ENCODE assay signal across 10 cellular contexts in the genomic region with DNA sequence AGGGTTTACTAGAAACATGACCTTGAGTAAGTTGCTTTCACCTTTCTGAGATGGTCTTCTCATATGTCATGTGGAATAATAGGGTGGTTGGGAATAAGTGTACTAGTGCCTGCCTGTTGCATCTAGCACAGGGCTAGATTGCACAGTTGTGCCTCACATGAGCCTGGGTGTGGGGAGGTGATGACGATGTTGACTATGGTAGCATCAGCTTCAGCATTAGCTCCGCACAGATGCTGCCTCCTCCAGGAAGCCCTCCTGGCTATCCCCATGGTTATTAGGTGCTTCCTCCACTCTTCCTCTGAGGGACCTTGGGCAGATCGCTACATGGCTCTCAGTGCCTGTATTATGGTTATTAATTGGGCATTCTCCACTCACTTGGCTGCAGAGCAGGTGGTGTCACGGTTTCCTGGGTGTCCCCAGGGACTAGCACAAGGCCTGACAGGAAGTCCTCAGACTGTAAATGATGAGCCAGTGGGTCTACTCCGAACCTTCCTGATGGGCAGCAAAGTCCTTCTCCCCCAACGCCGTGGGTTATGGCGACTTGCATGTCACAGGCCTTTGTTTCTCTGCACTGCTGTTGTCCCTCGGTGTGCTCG.
DNase-seq lines count a peak whose midpoint lies in the region; ATAC-seq and TF ChIP-seq lines count a peak whose summit lies in the region.
"Had no signal": no experiment of that assay in that cellular context is flagged by ENCODE, and none has a peak within 500 bp of the region (broad histone marks: within the 10 kb centered on the region; RNA-seq: fewer than 3 reads in every experiment).

No MANE protein-coding gene starts in this region.

- no peaks in the 10 kb centered on the region for H3K27me3 ChIP-seq in parathyroid adenoma (ENCODE audit: control insufficient read depth, insufficient read depth, low read length)
- H3K27me3 ChIP-seq: esophagus muscularis mucosa had no signal

- H3K27me3 Mint-ChIP-seq in activated T-cell treated with anti-CD3 and anti-CD28 coated beads, Interleukin-2, amount 50 U/mL, for 4 hours (ENCODE audit: low read depth): no peaks in the 10 kb centered on the region
- no peaks in the 10 kb centered on the region for H3K27me3 Mint-ChIP-seq in activated CD4-positive, alpha-beta T cell treated with anti-CD3 and anti-CD28 coated beads, Interleukin-2, amount 10 ng/mL, durations not matched to agents 24 days and 14 days

- in situ Hi-C loops in GM13977 (cut with MboI; ENCODE audit: low pct_unique_long_range_greater_than_20kb, low sequenced_read_pairs, unreplicated experiment): no loop called here

- ATAC-seq in HG02610 (IDR thresholded peaks at IDR 0.05; ENCODE audit: unreplicated experiment) (peak; percentile 35), HG03571 (IDR thresholded peaks at IDR 0.05; ENCODE audit: unreplicated experiment) (peak; percentile 60)
- ATAC-seq in activated T-cell treated with anti-CD3 and anti-CD28 coated beads, Interleukin-2, amount 50 U/mL, for 4 hours: no peak

- no peaks in the 10 kb centered on the region for H3K79me2 ChIP-seq in parathyroid adenoma

- no peak overlapping the region for H3K4me2 ChIP-seq in parathyroid adenoma (ENCODE audit: low read length)

- no peak overlapping the region for H3K9ac ChIP-seq in parathyroid adenoma

- H3K4me3 ChIP-seq in parathyroid adenoma (ENCODE audit: low read depth, low read length): no peak overlapping the region
- H3K4me3 ChIP-seq: esophagus muscularis mucosa had no signal

- intact Hi-C loops in activated CD4-positive, alpha-beta T cell treated with anti-CD3 and anti-CD28 coated beads, Interleukin-2, amount 10 ng/mL, durations not matched to agents 24 days and 14 days (cut with micrococcal nuclease): loop anchor here (5.0 kb wide), 1 partner anchor 385 kb away; a partner anchor contains a TSS

- H3K9me3 Mint-ChIP-seq in activated T-cell treated with anti-CD3 and anti-CD28 coated beads, Interleukin-2, amount 50 U/mL, for 4 hours: peaks cover 7% of the 10 kb centered on the region
- no peaks in the 10 kb centered on the region for H3K9me3 Mint-ChIP-seq in activated CD4-positive, alpha-beta T cell treated with anti-CD3 and anti-CD28 coated beads, Interleukin-2, amount 10 ng/mL, durations not matched to agents 24 days and 14 days

- no peaks in the 10 kb centered on the region for H3K9me3 ChIP-seq in parathyroid adenoma (ENCODE audit: control insufficient read depth, low read length)
- H3K9me3 ChIP-seq: esophagus muscularis mucosa had no signal

- no peak overlapping the region for H3K4me3 Mint-ChIP-seq in activated T-cell treated with anti-CD3 and anti-CD28 coated beads, Interleukin-2, amount 50 U/mL, for 4 hours
- no peak overlapping the region for H3K4me3 Mint-ChIP-seq in activated CD4-positive, alpha-beta T cell treated with anti-CD3 and anti-CD28 coated beads, Interleukin-2, amount 10 ng/mL, durations not matched to agents 24 days and 14 days

- H3K36me3 ChIP-seq in parathyroid adenoma (ENCODE audit: control insufficient read depth, insufficient read depth, low read length): no peaks in the 10 kb centered on the region

- peak overlapping the region; percentile 80 for H3K27ac ChIP-seq in parathyroid adenoma
- H3K27ac ChIP-seq: esophagus muscularis mucosa had no signal

- TF ChIP-seq CTCF in parathyroid adenoma (IDR thresholded peaks at IDR 0.05) (no peak), GM13977 (IDR thresholded peaks at IDR 0.05; ENCODE audit: extremely low read depth, insufficient read depth, missing control alignments) (no peak)

- H2AFZ ChIP-seq in parathyroid adenoma: peak overlapping the region; percentile 56

- peaks cover 88% of the 10 kb centered on the region for H3K4me1 Mint-ChIP-seq in activated T-cell treated with anti-CD3 and anti-CD28 coated beads, Interleukin-2, amount 50 U/mL, for 4 hours (ENCODE audit: low read depth)
- H3K4me1 Mint-ChIP-seq in activated CD4-positive, alpha-beta T cell treated with anti-CD3 and anti-CD28 coated beads, Interleukin-2, amount 10 ng/mL, durations not matched to agents 24 days and 14 days: peaks cover 66% of the 10 kb centered on the region

- H3K4me1 ChIP-seq in parathyroid adenoma: peaks cover 45% of the 10 kb centered on the region

- no peak overlapping the region for H3K27ac Mint-ChIP-seq in activated CD4-positive, alpha-beta T cell treated with anti-CD3 and anti-CD28 coated beads, Interleukin-2, amount 10 ng/mL, durations not matched to agents 24 days and 14 days

- DNase-seq in NCI-H2171 treated with DMSO at 0.1 percent for 48 hours (lab: John Stamatoyannopoulos, UW): peak; percentile 8
- no peak for DNase-seq in NCI-H2171 (lab: John Stamatoyannopoulos, UW)
- no peak for DNase-seq in GM13977 (ENCODE audit: low spot score)
- DNase-seq in activated T-cell treated with anti-CD3 and anti-CD28 coated beads, Interleukin-2, amount 50 U/mL, for 4 hours: no peak
- no peak for DNase-seq in activated CD4-positive, alpha-beta T cell treated with anti-CD3 and anti-CD28 coated beads, Interleukin-2, amount 10 ng/mL, durations not matched to agents 24 days and 14 days
- DNase-seq: 8988T had no signal

- H3K36me3 Mint-ChIP-seq in activated T-cell treated with anti-CD3 and anti-CD28 coated beads, Interleukin-2, amount 50 U/mL, for 4 hours (ENCODE audit: insufficient read depth): peaks cover 3% of the 10 kb centered on the region
- peaks cover 3% of the 10 kb centered on the region for H3K36me3 Mint-ChIP-seq in activated CD4-positive, alpha-beta T cell treated with anti-CD3 and anti-CD28 coated beads, Interleukin-2, amount 10 ng/mL, durations not matched to agents 24 days and 14 days (ENCODE audit: low read depth)

Comparison
In these comparisons a context has a peak if more than half of its experiments do, and no peak if none do; other contexts are left out.
1. ATAC-seq: peak in HG02610 (single experiment) and HG03571 (single experiment); none in activated T-cell treated with anti-CD3 and anti-CD28 coated beads, Interleukin-2, amount 50 U/mL, for 4 hours (0 of 2).